1 cellular context compared by ENCODE assay signal in genomic region chr17:40113110-40113960, GRCh38.
TF ChIP-seq lines count a peak whose summit lies in the region.

No MANE protein-coding gene starts in this region.

TF ChIP-seq in K562, 482 proteins besides CTCF, POLR2A, EP300 and RAD21 (continued from another document and continues in another):
- TF ChIP-seq ATF4 (CRISPR knock-in tag; IDR thresholded peaks at IDR 0.05) (0 out of 2 replicates have a peak, but pooled peaks have one; percentile 9), MLX (CRISPR knock-in tag; conservative IDR thresholded peaks at IDR 0.05) (no peak), MAFG (tag; conservative IDR thresholded peaks at IDR 0.05) (no peak), ETS2 (tag; IDR thresholded peaks at IDR 0.05; ENCODE audit: borderline replicate concordance, poor library complexity, severe bottlenecking) (no peak), ZNF140 (CRISPR knock-in tag; IDR thresholded peaks at IDR 0.05) (no peak), SAP30 (IDR thresholded peaks at IDR 0.05; ENCODE audit: borderline replicate concordance, insufficient read depth, low read depth, low read length, poor library complexity, severe bottlenecking) (peak; percentile 67), PTRF (tag; IDR thresholded peaks at IDR 0.05) (no peak), MAZ (CRISPR knock-in tag; conservative IDR thresholded peaks at IDR 0.05 in 1 of 2, IDR thresholded peaks at IDR 0.05 in 1 of 2) (peak in 1 of 2 experiments; percentile 39; a peak in 1 of 4 replicates), ZKSCAN3 (CRISPR knock-in tag; IDR thresholded peaks at IDR 0.05) (no peak), NONO (IDR thresholded peaks at IDR 0.05; ENCODE audit: low read depth in 2 of 2, low read length in 1 of 2) (no peak), ZBTB11 (CRISPR knock-in tag; IDR thresholded peaks at IDR 0.05) (0 out of 6 replicates have a peak, but pooled peaks of 1 of the 3 experiments have one; percentile 26), E2F1 (CRISPR knock-in tag; IDR thresholded peaks at IDR 0.05) (peak; percentile 66; the same call in 1 of the 2 replicates), NBN (IDR thresholded peaks at IDR 0.05; ENCODE audit: low read depth) (peak; percentile 37; the same call in 1 of the 2 replicates), ZNF316 (IDR thresholded peaks at IDR 0.05) (no peak), GTF2F1 (IDR thresholded peaks at IDR 0.05; ENCODE audit: low read depth, low read length) (no peak), SMARCB1 (IDR thresholded peaks at IDR 0.05; ENCODE audit: insufficient read length, low read depth) (no peak), CBX8 (IDR thresholded peaks at IDR 0.05; ENCODE audit: borderline replicate concordance, extremely low read depth, low read depth, low read length, poor library complexity, severe bottlenecking) (no peak), MAX (CRISPR knock-in tag; IDR thresholded peaks at IDR 0.05) (peak; percentile 91), CEBPB (tag; IDR thresholded peaks at IDR 0.05) (peak; percentile 96), POLR3G (IDR thresholded peaks at IDR 0.05; ENCODE audit: extremely low read depth, insufficient read length, insufficient replicate concordance) (no peak), ZNF133 (CRISPR knock-in tag; IDR thresholded peaks at IDR 0.05) (no peak), E2F3 (CRISPR knock-in tag; IDR thresholded peaks at IDR 0.05) (peak; percentile 66; the same call in 1 of the 2 replicates), ZNF778 (CRISPR knock-in tag; IDR thresholded peaks at IDR 0.05) (no peak), ZNF197 (CRISPR knock-in tag; IDR thresholded peaks at IDR 0.05; ENCODE audit: low read depth) (no peak), EHMT2 (IDR thresholded peaks at IDR 0.05) (no peak), RBM14 (IDR thresholded peaks at IDR 0.05; ENCODE audit: borderline replicate concordance, insufficient read depth, low read depth, low read length) (no peak), GATA2 (CRISPR knock-in tag; IDR thresholded peaks at IDR 0.05) (no peak), STAG1 (CRISPR knock-in tag; IDR thresholded peaks at IDR 0.05; ENCODE audit: borderline replicate concordance) (no peak), MTF1 (CRISPR knock-in tag; IDR thresholded peaks at IDR 0.05; ENCODE audit: borderline replicate concordance) (no peak), OTX1 (CRISPR knock-in tag; IDR thresholded peaks at IDR 0.05) (no peak), LARP7 (IDR thresholded peaks at IDR 0.05) (no peak), ELF4 (CRISPR knock-in tag; IDR thresholded peaks at IDR 0.05) (0 out of 2 replicates have a peak, but pooled peaks have one; percentile 30), L3MBTL2 (IDR thresholded peaks at IDR 0.05) (peak; percentile 96), RBM34 (IDR thresholded peaks at IDR 0.05; ENCODE audit: borderline replicate concordance, insufficient read depth, low read length) (no peak), PHF8 (IDR thresholded peaks at IDR 0.05; ENCODE audit: borderline replicate concordance, low read length) (peak; percentile 46; the same call in 1 of the 2 replicates), SAFB (IDR thresholded peaks at IDR 0.05; ENCODE audit: borderline replicate concordance, low read depth, low read length) (no peak), NR0B1 (IDR thresholded peaks at IDR 0.05; ENCODE audit: partially characterized antibody) (no peak), MCM2 (IDR thresholded peaks at IDR 0.05; ENCODE audit: low read depth) (no peak), PRPF4 (IDR thresholded peaks at IDR 0.05; ENCODE audit: insufficient read depth, low read depth, low read length, poor library complexity, severe bottlenecking) (no peak), SMARCA5 (IDR thresholded peaks at IDR 0.05) (no peak), ID3 (CRISPR knock-in tag; IDR thresholded peaks at IDR 0.05) (no peak), ID3 (tag; IDR thresholded peaks at IDR 0.05) (no peak), ZNF780A (CRISPR knock-in tag; IDR thresholded peaks at IDR 0.05) (no peak), WHSC1 (IDR thresholded peaks at IDR 0.05; ENCODE audit: low read length) (no peak), NELFE (IDR thresholded peaks at IDR 0.05; ENCODE audit: insufficient read depth, insufficient read length) (no peak), ZC3H11A (IDR thresholded peaks at IDR 0.05; ENCODE audit: low read depth, low read length) (no peak), SNIP1 (IDR thresholded peaks at IDR 0.05; ENCODE audit: low read depth) (no peak), ZNF253 (CRISPR knock-in tag; conservative IDR thresholded peaks at IDR 0.05) (no peak), MXD1 (CRISPR knock-in tag; IDR thresholded peaks at IDR 0.05; ENCODE audit: borderline replicate concordance, poor library complexity, severe bottlenecking) (peak; percentile 91), ZNF347 (CRISPR knock-in tag; IDR thresholded peaks at IDR 0.05; ENCODE audit: low read depth) (no peak), ZNF586 (CRISPR knock-in tag; conservative IDR thresholded peaks at IDR 0.05) (no peak), SMARCA4 (IDR thresholded peaks at IDR 0.05) (no peak), ILK (tag; IDR thresholded peaks at IDR 0.05; ENCODE audit: borderline replicate concordance, low read depth) (no peak), ZNF408 (CRISPR knock-in tag; IDR thresholded peaks at IDR 0.05; ENCODE audit: low read depth) (no peak), FOXK1 (CRISPR knock-in tag; IDR thresholded peaks at IDR 0.05; ENCODE audit: borderline replicate concordance) (no peak), ERF (CRISPR knock-in tag; IDR thresholded peaks at IDR 0.05) (no peak), SP2 (IDR thresholded peaks at IDR 0.05; ENCODE audit: extremely low read depth, low read depth, low read length, poor library complexity, severe bottlenecking) (no peak), JUND (IDR thresholded peaks at IDR 0.05; ENCODE audit: borderline replicate concordance, low read depth, low read length) (no peak; the same call in 1 of the 2 replicates), JUND (tag; IDR thresholded peaks at IDR 0.05; ENCODE audit: borderline replicate concordance, low read depth, low read length) (peak; percentile 47; the same call in 1 of the 3 replicates), ZNF280A (IDR thresholded peaks at IDR 0.05; ENCODE audit: low read depth, partially characterized antibody) (no peak), ZNF764 (CRISPR knock-in tag; IDR thresholded peaks at IDR 0.05; ENCODE audit: low read depth) (no peak), MED1 (CRISPR knock-in tag; IDR thresholded peaks at IDR 0.05; ENCODE audit: borderline replicate concordance) (no peak), GABPB2 (CRISPR knock-in tag; conservative IDR thresholded peaks at IDR 0.05) (no peak), SMARCC2 (IDR thresholded peaks at IDR 0.05; ENCODE audit: low read depth) (no peak), ZSCAN32 (CRISPR knock-in tag; IDR thresholded peaks at IDR 0.05) (no peak), ZNF444 (CRISPR knock-in tag; IDR thresholded peaks at IDR 0.05) (no peak), CREB3 (tag; conservative IDR thresholded peaks at IDR 0.05; ENCODE audit: low read depth) (no peak), RBM22 (IDR thresholded peaks at IDR 0.05; ENCODE audit: low read depth, low read length, poor library complexity, severe bottlenecking) (no peak), ZNF175 (CRISPR knock-in tag; IDR thresholded peaks at IDR 0.05; ENCODE audit: low read depth) (peak; percentile 70; the same call in 1 of the 2 replicates), KLF1 (tag; IDR thresholded peaks at IDR 0.05) (no peak)
